ENCODE assay signal across 8 cellular contexts in the genomic region with DNA sequence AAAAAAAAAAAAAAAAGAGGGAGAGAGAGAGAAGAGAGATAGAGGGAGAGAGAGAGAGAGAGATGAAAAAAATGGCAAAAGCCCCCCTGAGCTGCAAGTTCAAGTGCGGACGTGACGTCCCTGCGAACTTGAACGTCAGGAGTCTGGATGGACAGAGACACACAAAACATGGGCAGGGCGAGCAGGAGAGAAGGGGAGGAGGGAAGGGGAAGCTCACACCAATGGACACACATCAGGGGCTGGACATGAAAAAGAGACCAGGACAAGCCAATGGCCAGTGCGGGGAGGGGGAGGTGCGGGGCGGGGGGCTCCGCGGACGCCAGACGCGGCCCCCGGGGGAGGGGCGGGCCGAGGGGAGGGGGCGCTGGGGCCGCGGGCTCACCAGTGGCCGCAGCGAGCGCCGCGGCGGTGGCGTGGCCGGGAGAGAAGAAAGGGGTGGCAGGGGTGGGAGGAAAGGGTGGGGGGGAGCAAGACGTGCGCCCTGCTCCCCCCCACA. TPM values are rescaled to one million over a fixed set of nuclear protein-coding genes. Genes with fewer than 3 reads are reported as not detected.
DNase-seq lines count a peak whose midpoint lies in the region; ATAC-seq and TF ChIP-seq lines count a peak whose summit lies in the region.

A gene (minus strand): TSS at position 159 of the 496 bp plus-strand sequence. CDS start 384 bp downstream, outside the sequence.

- CTCF ChIA-PET in CD8-positive, alpha-beta memory T cell (lab: Charles Lee) = no interaction called here
- CTCF ChIA-PET in activated CD4-positive, alpha-beta memory T cell treated with anti-CD3 and anti-CD28 coated beads for 36 hours (lab: Charles Lee) = interaction anchor here (0.7 to 1.3 kb wide), 4 partner anchors 13 to 122 kb away, joined by 3 to 4 read pairs (median 3); no protein-coding TSS in a partner anchor

- H3K27me3 Mint-ChIP-seq in CD8-positive, alpha-beta memory T cell = peaks cover 46 to 69% of the 10 kb centered on the region in 2 donors
- H3K27me3 Mint-ChIP-seq in GM23338 (ENCODE audit: insufficient read depth, low read depth, poor library complexity) = peaks cover 9% of the 10 kb centered on the region
- H3K27me3 Mint-ChIP-seq in activated CD4-positive, alpha-beta memory T cell treated with anti-CD3 and anti-CD28 coated beads for 36 hours = peaks cover 58% of the 10 kb centered on the region

- peak within 1 kb of the TSS; percentile 85 for H3K4me2 ChIP-seq in GM23338

- no peaks in the 10 kb centered on the region for H3K9me2 ChIP-seq in GM23338 (ENCODE audit: insufficient read depth)

- peaks cover 13% of the 10 kb centered on the region; the same call in 1 of the 2 replicates for H3F3A ChIP-seq in GM23338 (replicated peaks; ENCODE audit: low read depth)

- H3K27ac Mint-ChIP-seq in CD8-positive, alpha-beta memory T cell = peak within 1 kb of the TSS in 5 of 8 donors; percentile 35 to 85 (median 72)
- H3K27ac Mint-ChIP-seq in GM23338 = peak within 1 kb of the TSS; percentile 65
- H3K27ac Mint-ChIP-seq in activated CD4-positive, alpha-beta memory T cell treated with anti-CD3 and anti-CD28 coated beads for 36 hours = no peak within 1 kb of the TSS

- H3K27ac ChIP-seq in CD8-positive, alpha-beta memory T cell (ENCODE audit: low read depth, low read length) = no peak within 1 kb of the TSS
- peak within 1 kb of the TSS; percentile 89 for H3K27ac ChIP-seq in GM23338 (ENCODE audit: low read depth)
- H3K27ac ChIP-seq in gastroesophageal sphincter = peak within 1 kb of the TSS in 3 of 4 donors; percentile 69 to 82 (median 81)

- no peaks in the 10 kb centered on the region for H3K9me3 ChIP-seq in CD8-positive, alpha-beta memory T cell (ENCODE audit: low read length)
- H3K9me3 ChIP-seq in gastroesophageal sphincter = no peaks in the 10 kb centered on the region

- H3K4me3 ChIP-seq in CD8-positive, alpha-beta memory T cell (ENCODE audit: low read length) = peak within 1 kb of the TSS; percentile 76
- H3K4me3 ChIP-seq in GM23338 = peak within 1 kb of the TSS; percentile 89
- peak within 1 kb of the TSS; percentile 43 to 70 for H3K4me3 ChIP-seq in gastroesophageal sphincter

- peaks cover 62% of the 10 kb centered on the region for H3K27me3 ChIP-seq in CD8-positive, alpha-beta memory T cell (ENCODE audit: insufficient read depth, low read length, poor library complexity, severe bottlenecking)
- H3K27me3 ChIP-seq in GM23338 (ENCODE audit: insufficient read depth) = peaks cover 13% of the 10 kb centered on the region
- H3K27me3 ChIP-seq in gastroesophageal sphincter = peaks cover 97% of the 10 kb centered on the region

- POLR2A ChIA-PET in CD8-positive, alpha-beta memory T cell (lab: Charles Lee) = no interaction called here
- POLR2A ChIA-PET in activated CD4-positive, alpha-beta memory T cell treated with anti-CD3 and anti-CD28 coated beads for 36 hours (lab: Charles Lee) = no interaction called here

- no peaks in the 10 kb centered on the region for H4K20me1 ChIP-seq in GM23338 (replicated peaks; ENCODE audit: insufficient read depth)

- no peaks in the 10 kb centered on the region for H3K36me3 ChIP-seq in CD8-positive, alpha-beta memory T cell (ENCODE audit: insufficient read depth, low read length)
- H3K36me3 ChIP-seq in GM23338 (ENCODE audit: insufficient read depth) = no peaks in the 10 kb centered on the region
- no peaks in the 10 kb centered on the region for H3K36me3 ChIP-seq in gastroesophageal sphincter

- peaks cover 41% of the 10 kb centered on the region for H3K4me1 ChIP-seq in CD8-positive, alpha-beta memory T cell (ENCODE audit: insufficient read depth, low read length)
- H3K4me1 ChIP-seq in GM23338 (ENCODE audit: insufficient read depth) (peaks cover 14% of the 10 kb centered on the region), gastroesophageal sphincter (peaks cover 0 to 85% (median 38%) of the 10 kb centered on the region in 3 donors)

- H3K36me3 Mint-ChIP-seq in CD8-positive, alpha-beta memory T cell = peaks cover 0 to 2% (median 0%) of the 10 kb centered on the region in 3 donors
- peaks cover 5% of the 10 kb centered on the region for H3K36me3 Mint-ChIP-seq in GM23338 (ENCODE audit: low read depth)
- H3K36me3 Mint-ChIP-seq in activated CD4-positive, alpha-beta memory T cell treated with anti-CD3 and anti-CD28 coated beads for 36 hours = no peaks in the 10 kb centered on the region

- peaks cover 0 to 7% (median 0%) of the 10 kb centered on the region in 5 donors for H3K9me3 Mint-ChIP-seq in CD8-positive, alpha-beta memory T cell
- no peaks in the 10 kb centered on the region; the same call in 2 of the 3 replicates for H3K9me3 Mint-ChIP-seq in GM23338
- H3K9me3 Mint-ChIP-seq in activated CD4-positive, alpha-beta memory T cell treated with anti-CD3 and anti-CD28 coated beads for 36 hours = no peaks in the 10 kb centered on the region

- TF ChIP-seq CTCF in GM23338 (conservative IDR thresholded peaks at IDR 0.05; ENCODE audit: low read depth in 2 of 2) = no peak
- no peak for TF ChIP-seq CTCF in gastroesophageal sphincter (IDR thresholded peaks at IDR 0.05)

- H2AFZ ChIP-seq in GM23338 = peak within 1 kb of the TSS; percentile 4

- intact Hi-C loops in activated CD4-positive, alpha-beta memory T cell treated with anti-CD3 and anti-CD28 coated beads for 36 hours (cut with micrococcal nuclease) = loop anchor here (5.0 to 10.0 kb wide), 2 partner anchors 1789 to 1981 kb away; no protein-coding TSS in a partner anchor

- peaks cover 47 to 76% (median 50%) of the 10 kb centered on the region in 3 donors for H3K4me1 Mint-ChIP-seq in CD8-positive, alpha-beta memory T cell
- peaks cover 4% of the 10 kb centered on the region for H3K4me1 Mint-ChIP-seq in GM23338
- H3K4me1 Mint-ChIP-seq in activated CD4-positive, alpha-beta memory T cell treated with anti-CD3 and anti-CD28 coated beads for 36 hours (ENCODE audit: low read depth) = peaks cover 49% of the 10 kb centered on the region

- ATAC-seq in GM23338 (peak; percentile 4; the same call in 2 of the 3 replicates), gastroesophageal sphincter (peak; percentile 31), HG03108 (IDR thresholded peaks at IDR 0.05; ENCODE audit: unreplicated experiment) (no peak)

- peak in 1 of 5 donors; percentile 6 for DNase-seq in CD8-positive, alpha-beta memory T cell
- DNase-seq in GM23338 (ENCODE audit: low spot score) (peak; percentile 89), NCI-H2227 (lab: John Stamatoyannopoulos, UW; ENCODE audit: unreplicated experiment) (peak; percentile 93), occipital lobe (lab: John Stamatoyannopoulos, UW) (peak; percentile 67), epidermal melanocyte (ENCODE audit: insufficient read length, low spot score) (no peak)
- DNase-seq in activated CD4-positive, alpha-beta memory T cell treated with anti-CD3 and anti-CD28 coated beads for 36 hours = peak; percentile 13

- TF ChIP-seq EP300 in gastroesophageal sphincter (IDR thresholded peaks at IDR 0.05) = no peak

- H3K79me2 ChIP-seq in GM23338 (replicated peaks; ENCODE audit: insufficient read depth) = peaks cover 46% of the 10 kb centered on the region

- H3K4me3 Mint-ChIP-seq in CD8-positive, alpha-beta memory T cell = peak within 1 kb of the TSS; percentile 81 to 93 (median 88)
- H3K4me3 Mint-ChIP-seq in GM23338 = peak within 1 kb of the TSS; percentile 89
- peak within 1 kb of the TSS; percentile 72 for H3K4me3 Mint-ChIP-seq in activated CD4-positive, alpha-beta memory T cell treated with anti-CD3 and anti-CD28 coated beads for 36 hours

- 0 to 5% methylated on average over 6 to 16 of the region's 30 CpGs for WGBS in gastroesophageal sphincter (ENCODE audit: low coverage in 1 of 2), 2 donors

- no peak for TF ChIP-seq POLR2A in gastroesophageal sphincter (IDR thresholded peaks at IDR 0.05)

TF ChIP-seq in GM23338, 12 proteins besides CTCF, POLR2A, EP300 and RAD21 (continues in another document):
- TF ChIP-seq ZNF114 (CRISPR knock-in tag; IDR thresholded peaks at IDR 0.05) (no peak), POLR2AphosphoS5 (IDR thresholded peaks at IDR 0.05; ENCODE audit: low read depth) (0 out of 2 replicates have a peak, but pooled peaks have one; percentile 42), ZNF331 (CRISPR knock-in tag; IDR thresholded peaks at IDR 0.05; ENCODE audit: low read depth) (no peak), CREB1 (CRISPR knock-in tag; IDR thresholded peaks at IDR 0.05; ENCODE audit: low read depth) (peak; percentile 89)
- TF ChIP-seq, protein P1, sequence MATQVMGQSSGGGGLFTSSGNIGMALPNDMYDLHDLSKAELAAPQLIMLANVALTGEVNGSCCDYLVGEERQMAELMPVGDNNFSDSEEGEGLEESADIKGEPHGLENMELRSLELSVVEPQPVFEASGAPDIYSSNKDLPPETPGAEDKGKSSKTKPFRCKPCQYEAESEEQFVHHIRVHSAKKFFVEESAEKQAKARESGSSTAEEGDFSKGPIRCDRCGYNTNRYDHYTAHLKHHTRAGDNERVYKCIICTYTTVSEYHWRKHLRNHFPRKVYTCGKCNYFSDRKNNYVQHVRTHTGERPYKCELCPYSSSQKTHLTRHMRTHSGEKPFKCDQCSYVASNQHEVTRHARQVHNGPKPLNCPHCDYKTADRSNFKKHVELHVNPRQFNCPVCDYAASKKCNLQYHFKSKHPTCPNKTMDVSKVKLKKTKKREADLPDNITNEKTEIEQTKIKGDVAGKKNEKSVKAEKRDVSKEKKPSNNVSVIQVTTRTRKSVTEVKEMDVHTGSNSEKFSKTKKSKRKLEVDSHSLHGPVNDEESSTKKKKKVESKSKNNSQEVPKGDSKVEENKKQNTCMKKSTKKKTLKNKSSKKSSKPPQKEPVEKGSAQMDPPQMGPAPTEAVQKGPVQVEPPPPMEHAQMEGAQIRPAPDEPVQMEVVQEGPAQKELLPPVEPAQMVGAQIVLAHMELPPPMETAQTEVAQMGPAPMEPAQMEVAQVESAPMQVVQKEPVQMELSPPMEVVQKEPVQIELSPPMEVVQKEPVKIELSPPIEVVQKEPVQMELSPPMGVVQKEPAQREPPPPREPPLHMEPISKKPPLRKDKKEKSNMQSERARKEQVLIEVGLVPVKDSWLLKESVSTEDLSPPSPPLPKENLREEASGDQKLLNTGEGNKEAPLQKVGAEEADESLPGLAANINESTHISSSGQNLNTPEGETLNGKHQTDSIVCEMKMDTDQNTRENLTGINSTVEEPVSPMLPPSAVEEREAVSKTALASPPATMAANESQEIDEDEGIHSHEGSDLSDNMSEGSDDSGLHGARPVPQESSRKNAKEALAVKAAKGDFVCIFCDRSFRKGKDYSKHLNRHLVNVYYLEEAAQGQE (IDR thresholded peaks at IDR 0.05; ENCODE audit: unreplicated experiment) = no peak

RNA-seq across cellular contexts. Expression of the gene that starts here (rescaled TPM):
- under 1 TPM; 0.07 to 0.15 TPM for total RNA-seq in CD8-positive, alpha-beta memory T cell
- polyA plus RNA-seq in CD8-positive, alpha-beta memory T cell = not detected
- 49.2 and 57.5 TPM in 2 replicates for total RNA-seq in GM23338 (2014; rRNA removed; shearing (Covaris generic))
- 72.5 and 77.6 TPM in 2 replicates for polyA plus RNA-seq in GM23338 (2016; fragmentation: Nextera tagmentation; extraction: Ambion mirVana)
- total RNA-seq in activated CD4-positive, alpha-beta memory T cell treated with anti-CD3 and anti-CD28 coated beads for 36 hours = not detected
- total RNA-seq in gastroesophageal sphincter (10 to 100 TPM in 1 of 4 donors, 1 to 10 TPM in 3; 3.6 to 10.6 (median 8.1) TPM), occipital lobe (128 TPM)

Comparison
In these comparisons a context has a peak if more than half of its experiments do, and no peak if none do; other contexts are left out.
1. RNA of the gene that starts here (polyA plus RNA-seq): 72.5 to 77.6 TPM in GM23338; not detected in CD8-positive, alpha-beta memory T cell (single experiment); every median in the first group is over 10 times any median in the second.
2. Peak in DNase-seq in activated CD4-positive, alpha-beta memory T cell treated with anti-CD3 and anti-CD28 coated beads for 36 hours; RNA of the gene not detected or under 1 TPM.
3. Peak in every context shown above with its lines, with median percentiles within 50 percentile points of each other: H3K4me3 ChIP-seq and H3K4me3 Mint-ChIP-seq.